34 cellular contexts compared by ENCODE assay signal in genomic region chrX:151704023-151704663, GRCh38. TPM values are rescaled to one million over a fixed set of nuclear protein-coding genes. Genes with fewer than 3 reads are reported as not detected.
A peak's percentile ranks its signal among the peaks of the same experiment; 100 is the strongest.
DNase-seq lines count a peak whose midpoint lies in the region; TF ChIP-seq lines count a peak whose summit lies in the region.
"Had no signal": no experiment of that assay in that cellular context is flagged by ENCODE, and none has a peak within 500 bp of the region (broad histone marks: within the 10 kb centered on the region; RNA-seq: fewer than 3 reads in every experiment).

No MANE protein-coding gene starts in this region.

- no peak overlapping the region for H3K27ac ChIP-seq in ACC112 (ENCODE audit: low read depth, low read length)
- H3K27ac ChIP-seq in cardiac muscle cell: peak overlapping the region; percentile 57
- no peak overlapping the region for H3K27ac ChIP-seq in parathyroid adenoma
- H3K27ac ChIP-seq: body of pancreas, dorsolateral prefrontal cortex, SK-N-MC, testis had no signal

- H3K9me3 ChIP-seq in cardiac muscle cell (ENCODE audit: low read depth) (no peaks in the 10 kb centered on the region), parathyroid adenoma (ENCODE audit: control insufficient read depth, low read length) (no peaks in the 10 kb centered on the region)
- H3K9me3 ChIP-seq: body of pancreas, HAP-1, testis had no signal

- H3K36me3 Mint-ChIP-seq in HFFc6 (ENCODE audit: low read depth): no peaks in the 10 kb centered on the region
- H3K36me3 Mint-ChIP-seq: activated CD4-positive, alpha-beta memory T cell treated with anti-CD3 and anti-CD28 coated beads for 36 hours; naive B cell had no signal

- H3K27me3 ChIP-seq in ACC112 (ENCODE audit: insufficient read depth, low read length): no peaks in the 10 kb centered on the region
- no peaks in the 10 kb centered on the region for H3K27me3 ChIP-seq in cardiac muscle cell
- H3K27me3 ChIP-seq in parathyroid adenoma (ENCODE audit: control insufficient read depth, insufficient read depth, low read length): no peaks in the 10 kb centered on the region
- H3K27me3 ChIP-seq: body of pancreas, testis had no signal

- H2AFZ ChIP-seq in ACC112 (ENCODE audit: low read length, unreplicated experiment) (no peak overlapping the region), parathyroid adenoma (no peak overlapping the region)

- H3K4me2 ChIP-seq in parathyroid adenoma (ENCODE audit: low read length): peak overlapping the region; percentile 44
- H3K4me2 ChIP-seq: smooth muscle cell had no signal

- no peak overlapping the region for H3K27ac Mint-ChIP-seq in HFFc6
- H3K27ac Mint-ChIP-seq: activated CD4-positive, alpha-beta memory T cell treated with anti-CD3 and anti-CD28 coated beads for 36 hours; activated T-helper 1 cell treated with anti-CD3 and anti-CD28 coated beads, Interleukin-12 subunit alpha, Interleukin-12 subunit beta, Interleukin-2, Interleukin-4 antibody, amounts not matched to agents 30 ng/mL and 10 ng/mL and 1 ng/mL, durations not matched to agents 14 hours and 24 hours and 36 hours; naive B cell had no signal

- H3K79me2 ChIP-seq in ACC112 (ENCODE audit: control insufficient read depth, insufficient read depth, low read length, unreplicated experiment): no peaks in the 10 kb centered on the region
- H3K79me2 ChIP-seq in parathyroid adenoma: no peaks in the 10 kb centered on the region

- no peaks in the 10 kb centered on the region for H3K4me1 Mint-ChIP-seq in HFFc6 (ENCODE audit: low read depth)
- H3K4me1 Mint-ChIP-seq: naive B cell had no signal

- H3K4me3 Mint-ChIP-seq in HFFc6: no peak overlapping the region
- H3K4me3 Mint-ChIP-seq: activated CD4-positive, alpha-beta memory T cell treated with anti-CD3 and anti-CD28 coated beads for 36 hours; activated T-helper 1 cell treated with anti-CD3 and anti-CD28 coated beads, Interleukin-12 subunit alpha, Interleukin-12 subunit beta, Interleukin-2, Interleukin-4 antibody, amounts not matched to agents 30 ng/mL and 10 ng/mL and 1 ng/mL, durations not matched to agents 14 hours and 24 hours and 36 hours; naive B cell had no signal

- DNase-seq in NCI-H1092 treated with DMSO at 0.1 percent for 48 hours (lab: John Stamatoyannopoulos, UW) (peak; percentile 60), NCI-H1092 (lab: John Stamatoyannopoulos, UW) (no peak), cardiac muscle cell (ENCODE audit: low read depth in 1 of 2, low spot score in 1 of 2) (no peak), HFFc6 (no peak)
- no peak for DNase-seq in effector CD4-positive, alpha-beta T cell
- no peak for DNase-seq in effector CD8-positive, alpha-beta T cell (lab: John Stamatoyannopoulos, UW)
- DNase-seq: 8988T; activated CD4-positive, alpha-beta memory T cell treated with anti-CD3 and anti-CD28 coated beads for 36 hours; activated CD4-positive, CD25-positive, alpha-beta regulatory T cell treated with anti-CD3 and anti-CD28 coated beads, Interleukin-2, amount 50 U/mL, for 72 hours; activated CD8-positive, alpha-beta memory T cell treated with anti-CD3 and anti-CD28 coated beads, Interleukin-2, amount 50 U/mL, for 48 hours; activated naive CD4-positive, alpha-beta T cell treated with Interleukin-2 at 50 U/mL for 16 hours; Calu3; dorsolateral prefrontal cortex; Karpas-422; naive B cell; NCI-H146; NCI-H510A treated with DMSO at 0.1 percent for 48 hours; NK-92 treated with Interleukin-12 subunit alpha and Interleukin-12 subunit beta, amount 100 ng/mL, for 24 hours; stimulated activated naive CD4-positive, alpha-beta T cell treated with Interleukin-2 at 50 U/mL for 16 hours had no signal

- H3K4me1 ChIP-seq in ACC112 (ENCODE audit: control insufficient read depth, insufficient read depth, low read length, unreplicated experiment) (no peaks in the 10 kb centered on the region), cardiac muscle cell (ENCODE audit: low read depth) (peaks cover 14% of the 10 kb centered on the region), parathyroid adenoma (no peaks in the 10 kb centered on the region)
- H3K4me1 ChIP-seq: body of pancreas, HAP-1, testis had no signal

- no peak overlapping the region for H3K9ac ChIP-seq in parathyroid adenoma

- H3K36me3 ChIP-seq in ACC112 (ENCODE audit: insufficient read depth, low read length): no peaks in the 10 kb centered on the region
- H3K36me3 ChIP-seq in cardiac muscle cell: no peaks in the 10 kb centered on the region
- no peaks in the 10 kb centered on the region for H3K36me3 ChIP-seq in parathyroid adenoma (ENCODE audit: control insufficient read depth, insufficient read depth, low read length)
- H3K36me3 ChIP-seq: HAP-1 had no signal

- TF ChIP-seq CTCF in cardiac muscle cell (IDR thresholded peaks at IDR 0.05; ENCODE audit: low read depth, low read length): no peak
- TF ChIP-seq CTCF in parathyroid adenoma (IDR thresholded peaks at IDR 0.05): no peak
- TF ChIP-seq CTCF in HFFc6 (IDR thresholded peaks at IDR 0.05): no peak

- H3K27me3 Mint-ChIP-seq in HFFc6 (ENCODE audit: insufficient read depth): no peaks in the 10 kb centered on the region; the same call in 1 of the 2 replicates
- H3K27me3 Mint-ChIP-seq: activated CD4-positive, alpha-beta memory T cell treated with anti-CD3 and anti-CD28 coated beads for 36 hours had no signal

- H3K9me3 Mint-ChIP-seq in HFFc6: no peaks in the 10 kb centered on the region
- H3K9me3 Mint-ChIP-seq: activated CD4-positive, alpha-beta memory T cell treated with anti-CD3 and anti-CD28 coated beads for 36 hours; activated T-helper 1 cell treated with anti-CD3 and anti-CD28 coated beads, Interleukin-12 subunit alpha, Interleukin-12 subunit beta, Interleukin-2, Interleukin-4 antibody, amounts not matched to agents 30 ng/mL and 10 ng/mL and 1 ng/mL, durations not matched to agents 14 hours and 24 hours and 36 hours had no signal

- H3K4me3 ChIP-seq in ACC112 (ENCODE audit: low read depth, low read length): peak overlapping the region; percentile 37; the same call in 1 of the 2 replicates
- no peak overlapping the region for H3K4me3 ChIP-seq in cardiac muscle cell
- no peak overlapping the region for H3K4me3 ChIP-seq in parathyroid adenoma (ENCODE audit: low read depth, low read length)
- H3K4me3 ChIP-seq: body of pancreas, HAP-1, SK-N-MC, smooth muscle cell, testis had no signal

RNA-seq across cellular contexts. Expression of gene PRRG3, which starts 8.9 kb away (rescaled TPM):
- 4.8 and 10.6 TPM in 2 replicates for total RNA-seq in cardiac muscle cell
- 5.6 and 18.1 TPM in 2 replicates for polyA plus RNA-seq in cardiac muscle cell
- total RNA-seq in HFFc6 (2021; fragmentation: NEBNext Ultra II Directional; extraction: Animal tissue kit (Norgen Biotek cat#: 25700)): not detected
- total RNA-seq: activated CD4-positive, alpha-beta memory T cell treated with anti-CD3 and anti-CD28 coated beads for 36 hours; activated T-helper 1 cell treated with anti-CD3 and anti-CD28 coated beads, Interleukin-12 subunit alpha, Interleukin-12 subunit beta, Interleukin-2, Interleukin-4 antibody, amounts not matched to agents 30 ng/mL and 10 ng/mL and 1 ng/mL, durations not matched to agents 14 hours and 24 hours and 36 hours; Calu3; endothelial cell of umbilical vein; T-helper 2 cell treated with Interferon-gamma antibody and Interleukin-4, amounts not matched to agents 100 ng/mL and 5 ng/mL, for 36 hours had no signal
- polyA plus RNA-seq: endothelial cell of umbilical vein, fibroblast of lung had no signal

RNA-seq across cellular contexts. Expression of gene FATE1, which starts 11.7 kb away (rescaled TPM):
- 0.15 and 0.18 TPM in 2 replicates for total RNA-seq in cardiac muscle cell
- not detected in 2 replicates for polyA plus RNA-seq in cardiac muscle cell
- not detected for total RNA-seq in HFFc6 (2021; fragmentation: NEBNext Ultra II Directional; extraction: Animal tissue kit (Norgen Biotek cat#: 25700))
- total RNA-seq: activated CD4-positive, alpha-beta memory T cell treated with anti-CD3 and anti-CD28 coated beads for 36 hours; activated T-helper 1 cell treated with anti-CD3 and anti-CD28 coated beads, Interleukin-12 subunit alpha, Interleukin-12 subunit beta, Interleukin-2, Interleukin-4 antibody, amounts not matched to agents 30 ng/mL and 10 ng/mL and 1 ng/mL, durations not matched to agents 14 hours and 24 hours and 36 hours; body of pancreas; Calu3; cerebellum; endothelial cell of umbilical vein; fibroblast of lung; left lobe of liver; occipital lobe; smooth muscle cell; T-helper 2 cell treated with Interferon-gamma antibody and Interleukin-4, amounts not matched to agents 100 ng/mL and 5 ng/mL, for 36 hours; ureter had no signal
- polyA plus RNA-seq: endothelial cell of umbilical vein, fibroblast of lung, smooth muscle cell had no signal

RNA-seq across cellular contexts. Expression of gene CNGA2, which starts 30.4 kb away (rescaled TPM):
- not detected in 2 replicates for total RNA-seq in cardiac muscle cell
- not detected in 2 replicates for polyA plus RNA-seq in cardiac muscle cell
- total RNA-seq in HFFc6 (2021; fragmentation: NEBNext Ultra II Directional; extraction: Animal tissue kit (Norgen Biotek cat#: 25700)): not detected
- total RNA-seq: activated CD4-positive, alpha-beta memory T cell treated with anti-CD3 and anti-CD28 coated beads for 36 hours; activated T-helper 1 cell treated with anti-CD3 and anti-CD28 coated beads, Interleukin-12 subunit alpha, Interleukin-12 subunit beta, Interleukin-2, Interleukin-4 antibody, amounts not matched to agents 30 ng/mL and 10 ng/mL and 1 ng/mL, durations not matched to agents 14 hours and 24 hours and 36 hours; body of pancreas; Calu3; cerebellum; dorsolateral prefrontal cortex; endothelial cell of umbilical vein; fibroblast of lung; left lobe of liver; occipital lobe; smooth muscle cell; T-helper 2 cell treated with Interferon-gamma antibody and Interleukin-4, amounts not matched to agents 100 ng/mL and 5 ng/mL, for 36 hours; ureter had no signal
- polyA plus RNA-seq: endothelial cell of umbilical vein, fibroblast of lung, smooth muscle cell had no signal
